In the genomic region with DNA sequence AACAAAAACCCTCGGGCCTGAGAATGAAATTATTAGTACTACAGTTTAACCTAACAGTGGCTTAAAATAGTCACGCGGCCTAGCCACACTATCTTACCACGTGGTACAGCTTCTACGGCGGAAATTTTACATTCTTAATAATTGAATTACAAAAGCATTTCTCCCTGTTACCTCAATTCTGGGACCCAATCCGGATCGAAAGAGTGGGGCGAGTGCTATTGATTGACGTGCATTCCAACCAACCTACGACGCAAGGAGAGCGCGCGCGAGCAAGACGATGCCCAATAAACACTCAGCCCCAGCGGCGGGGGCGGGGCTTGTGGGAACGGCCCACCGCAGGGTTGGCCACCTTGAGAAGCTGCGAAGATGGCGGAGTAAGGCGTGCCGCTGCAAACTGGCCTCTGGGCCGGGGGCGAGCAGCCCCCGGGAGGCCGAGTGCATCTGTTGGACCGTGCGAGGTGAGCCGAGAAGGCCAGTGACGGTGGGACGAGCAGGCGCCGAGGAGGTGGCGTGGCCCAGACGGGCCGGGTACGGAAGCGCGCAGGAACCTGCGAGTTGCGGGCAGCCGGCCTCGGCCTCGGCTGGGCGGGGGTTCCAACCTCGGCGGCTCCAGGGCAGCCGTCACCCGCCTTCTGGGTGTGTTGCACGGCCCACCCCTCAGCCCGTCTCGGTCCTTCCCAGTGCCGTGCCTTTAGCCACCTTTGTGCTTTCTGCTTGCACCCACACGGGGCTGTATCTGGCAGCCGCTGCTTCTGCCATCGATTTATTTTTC, we compare ENCODE assay signal across 8 cellular contexts. TPM values are rescaled to one million over a fixed set of nuclear protein-coding genes. Genes with fewer than 3 reads are reported as not detected.
A peak's percentile ranks its signal among the peaks of the same experiment; 100 is the strongest.
DNase-seq lines count a peak whose midpoint lies in the region; ATAC-seq and TF ChIP-seq lines count a peak whose summit lies in the region.

No MANE protein-coding gene starts in this region.

- H3K4me3 ChIP-seq in left ventricle myocardium inferior (peak overlapping the region; percentile 98), upper lobe of right lung (peak overlapping the region; percentile 98)

- TF ChIP-seq CTCF in left ventricle myocardium inferior (IDR thresholded peaks at IDR 0.05; ENCODE audit: borderline replicate concordance) = no peak
- no peak for TF ChIP-seq CTCF in upper lobe of right lung (IDR thresholded peaks at IDR 0.05)

- H3K27me3 ChIP-seq in left ventricle myocardium inferior (ENCODE audit: low read depth) (no peaks in the 10 kb centered on the region), upper lobe of right lung (no peaks in the 10 kb centered on the region)

- H3K27ac ChIP-seq in left ventricle myocardium inferior (replicated peaks) = peak overlapping the region; percentile 98
- H3K27ac ChIP-seq in upper lobe of right lung = peak overlapping the region; percentile 95

- H3K4me1 ChIP-seq in left ventricle myocardium inferior (peaks cover 56% of the 10 kb centered on the region), upper lobe of right lung (peaks cover 31% of the 10 kb centered on the region)

- DNase-seq in NCI-H146 treated with DMSO at 0.1 percent for 48 hours (lab: John Stamatoyannopoulos, UW; ENCODE audit: unreplicated experiment) (peak; percentile 92), T-helper 1 cell (peak; percentile 95 to 99 (median 97)), amygdala (lab: John Stamatoyannopoulos, UW) (peak; percentile 52 to 98 (median 93)), left ventricle myocardium inferior (peak; percentile 98), posterior vena cava (ENCODE audit: low spot score) (peak; percentile 99), upper lobe of right lung (peak; percentile 99)

- ATAC-seq in HG02884 (IDR thresholded peaks at IDR 0.05; ENCODE audit: unreplicated experiment) = peak; percentile 92
- ATAC-seq in upper lobe of right lung = peak; percentile 100

- intact Hi-C loops in left ventricle myocardium inferior (cut with micrococcal nuclease) (no loop called here), posterior vena cava (cut with DNase I) (no loop called here), upper lobe of right lung (cut with DNase I) (no loop called here)

- peak; percentile 95 for TF ChIP-seq POLR2A in GM15510 (IDR thresholded peaks at IDR 0.05; ENCODE audit: borderline replicate concordance, extremely low read depth, insufficient read length)

- H3K36me3 ChIP-seq in left ventricle myocardium inferior = peaks cover 53% of the 10 kb centered on the region
- H3K36me3 ChIP-seq in upper lobe of right lung = peaks cover 52% of the 10 kb centered on the region

- H3K9me3 ChIP-seq in left ventricle myocardium inferior (replicated peaks) (no peaks in the 10 kb centered on the region), upper lobe of right lung (no peaks in the 10 kb centered on the region)

RNA-seq across cellular contexts. Expression of a gene that starts 48.6 kb away (rescaled TPM):
- total RNA-seq in left ventricle myocardium inferior (0.19 TPM), posterior vena cava (under 1 TPM in 1 of 2 donors, not detected in 1; 0.56 TPM), upper lobe of right lung (0.55 TPM)

RNA-seq across cellular contexts. Expression of a gene that starts 48.8 kb away (rescaled TPM):
- total RNA-seq in left ventricle myocardium inferior (2.6 TPM), posterior vena cava (1 to 10 TPM; 1.3 to 2.0 TPM), upper lobe of right lung (6.7 TPM)

RNA-seq across cellular contexts. Expression of a gene that starts 52.8 kb away (rescaled TPM):
- total RNA-seq in left ventricle myocardium inferior = 124 TPM
- total RNA-seq in posterior vena cava = 10 to 100 TPM; 66.9 to 73.8 TPM
- total RNA-seq in upper lobe of right lung = 175 TPM

RNA-seq across cellular contexts. Expression of a gene that starts 53.3 kb away (rescaled TPM):
- not detected for total RNA-seq in left ventricle myocardium inferior
- total RNA-seq in posterior vena cava = not detected
- total RNA-seq in upper lobe of right lung = not detected

Comparison
In these comparisons a context has a peak if more than half of its experiments do, and no peak if none do; other contexts are left out.
1. Peak in every context shown above with its lines: DNase-seq, ATAC-seq, H3K4me3 ChIP-seq and H3K27ac ChIP-seq.